In genomic region chr10:77715081-77715480, GRCh38 we compare ENCODE assay signal across 12 cellular contexts.
DNase-seq lines count a peak whose midpoint lies in the region; ATAC-seq and TF ChIP-seq lines count a peak whose summit lies in the region.
"Had no signal": no experiment of that assay in that cellular context is flagged by ENCODE, and none has a peak within 500 bp of the region (broad histone marks: within the 10 kb centered on the region; RNA-seq: fewer than 3 reads in every experiment).

No MANE protein-coding gene starts in this region.

- no peak overlapping the region for H3K27ac Mint-ChIP-seq in stimulated activated memory B cell treated with anti-CD40 and anti-IgM and Interleukin-4, amounts not matched to agents 10 μg/mL and 1 μg/mL and 100 μg/mL, for 72 hours

- H3K27me3 Mint-ChIP-seq in stimulated activated memory B cell treated with anti-CD40 and anti-IgM and Interleukin-4, amounts not matched to agents 10 μg/mL and 1 μg/mL and 100 μg/mL, for 72 hours, result peaks cover 26% of the 10 kb centered on the region

- ATAC-seq in stimulated activated memory B cell treated with anti-CD40 and anti-IgM and Interleukin-4, amounts not matched to agents 10 μg/mL and 1 μg/mL and 100 μg/mL, for 72 hours, result no peak
- no peak for ATAC-seq in HG03521 (IDR thresholded peaks at IDR 0.05; ENCODE audit: unreplicated experiment)
- ATAC-seq: activated CD4-positive, CD25-positive, alpha-beta regulatory T cell treated with anti-CD3 and anti-CD28 coated beads, Interleukin-2, amount 50 U/mL, for 24 hours had no signal

- no peaks in the 10 kb centered on the region for H3K36me3 Mint-ChIP-seq in stimulated activated memory B cell treated with anti-CD40 and anti-IgM and Interleukin-4, amounts not matched to agents 10 μg/mL and 1 μg/mL and 100 μg/mL, for 72 hours

- H3K9me2 ChIP-seq in DOHH2 (replicated peaks; ENCODE audit: control insufficient read depth, low read length), result no peaks in the 10 kb centered on the region

- H3K9me3 Mint-ChIP-seq in stimulated activated memory B cell treated with anti-CD40 and anti-IgM and Interleukin-4, amounts not matched to agents 10 μg/mL and 1 μg/mL and 100 μg/mL, for 72 hours, result no peaks in the 10 kb centered on the region

- H3K4me3 Mint-ChIP-seq in stimulated activated memory B cell treated with anti-CD40 and anti-IgM and Interleukin-4, amounts not matched to agents 10 μg/mL and 1 μg/mL and 100 μg/mL, for 72 hours, result no peak overlapping the region

- TF ChIP-seq CTCF in 22Rv1 (IDR thresholded peaks at IDR 0.05) (peak; percentile 73), DOHH2 (IDR thresholded peaks at IDR 0.05; ENCODE audit: low read depth, low read length, poor library complexity, severe bottlenecking) (peak; percentile 56)

- no peaks in the 10 kb centered on the region for H3K36me3 ChIP-seq in DOHH2 (ENCODE audit: control insufficient read depth, low read length)
- H3K36me3 ChIP-seq: ascending aorta had no signal

- no peaks in the 10 kb centered on the region for H3K9me3 ChIP-seq in DOHH2 (ENCODE audit: control insufficient read depth, insufficient read depth, low read length)
- H3K9me3 ChIP-seq: ascending aorta had no signal

- H3F3A ChIP-seq in DOHH2 (ENCODE audit: control insufficient read depth, insufficient read depth), result no peaks in the 10 kb centered on the region

- no peak overlapping the region for H3K4me3 ChIP-seq in DOHH2 (ENCODE audit: low read length)
- H3K4me3 ChIP-seq: ascending aorta had no signal

- no peak overlapping the region for H3K27ac ChIP-seq in 22Rv1
- H3K27ac ChIP-seq in DOHH2 (ENCODE audit: low read depth, low read length), result no peak overlapping the region
- H3K27ac ChIP-seq: ascending aorta had no signal

- H3K79me2 ChIP-seq in DOHH2 (ENCODE audit: control insufficient read depth, low read length), result no peaks in the 10 kb centered on the region

- DNase-seq in M059J (ENCODE audit: low read depth) (peak; percentile 30), cerebellar cortex (ENCODE audit: low spot score) (peak; percentile 3), midbrain (lab: John Stamatoyannopoulos, UW) (no peak), GDM1 (lab: John Stamatoyannopoulos, UW) (no peak)
- DNase-seq: glutamatergic neuron; stimulated activated CD4-positive, alpha-beta T cell treated with anti-CD3 and anti-CD28 coated beads, Interleukin-4, amount 100 ng/mL, for 4 hours had no signal

- no peaks in the 10 kb centered on the region for H4K20me1 ChIP-seq in DOHH2 (ENCODE audit: control insufficient read depth, insufficient read depth, low read depth, low read length)

- H3K27me3 ChIP-seq in DOHH2 (ENCODE audit: control insufficient read depth, low read length), result peaks cover 31% of the 10 kb centered on the region
- H3K27me3 ChIP-seq: ascending aorta had no signal

- no peak overlapping the region for H3K4me2 ChIP-seq in DOHH2 (ENCODE audit: low read length)

- H3K4me1 ChIP-seq in DOHH2 (ENCODE audit: control insufficient read depth, low read length), result peaks cover 10% of the 10 kb centered on the region

- H3K4me1 Mint-ChIP-seq in stimulated activated memory B cell treated with anti-CD40 and anti-IgM and Interleukin-4, amounts not matched to agents 10 μg/mL and 1 μg/mL and 100 μg/mL, for 72 hours, result peaks cover 22% of the 10 kb centered on the region

Comparison
In these comparisons a context has a peak if more than half of its experiments do, and no peak if none do; other contexts are left out.
1. DNase-seq: peak in M059J (single experiment) and cerebellar cortex (single experiment); none in midbrain (single experiment) and GDM1 (single experiment).